In genomic region chr11:71245601-71246391, GRCh38 we compare ENCODE assay signal across 27 cellular contexts. TPM values are rescaled to one million over a fixed set of nuclear protein-coding genes. Genes with fewer than 3 reads are reported as not detected.
DNase-seq lines count a peak whose midpoint lies in the region; ATAC-seq lines count a peak whose summit lies in the region.
"Had no signal": no experiment of that assay in that cellular context is flagged by ENCODE, and none has a peak within 500 bp of the region (broad histone marks: within the 10 kb centered on the region; RNA-seq: fewer than 3 reads in every experiment).

No MANE protein-coding gene starts in this region.

- no peaks in the 10 kb centered on the region for H3K9me3 ChIP-seq in iPS DF 6.9 (ENCODE audit: control insufficient read depth, insufficient read depth, low read length)
- H3K9me3 ChIP-seq: HAP-1, neutrophil, testis, vagina had no signal

- H3K4me1 ChIP-seq in iPS DF 6.9 (ENCODE audit: control insufficient read depth, insufficient read depth, low read length) = peaks cover 20% of the 10 kb centered on the region
- H3K4me1 ChIP-seq: HAP-1 had no signal

- peak overlapping the region; percentile 24 for H3K27ac ChIP-seq in iPS DF 6.9 (ENCODE audit: low read length)
- H3K27ac ChIP-seq: brain microvascular endothelial cell, KMS-11, neutrophil, PC-9, testis, vagina had no signal

- intact Hi-C loops in cardiac septum (cut with DNase I) = no loop called here
- intact Hi-C loops in Right ventricle myocardium superior (cut with DNase I) = no loop called here

- no peak overlapping the region for H3K4me3 ChIP-seq in iPS DF 6.9 (ENCODE audit: low read length)
- H3K4me3 ChIP-seq: HAP-1, PC-9, testis, vagina had no signal

- ATAC-seq in Right ventricle myocardium superior (ENCODE audit: poor library complexity) (no peak), HG02884 (IDR thresholded peaks at IDR 0.05; ENCODE audit: unreplicated experiment) (no peak), GM19397 (IDR thresholded peaks at IDR 0.05; ENCODE audit: unreplicated experiment) (no peak), GM21786 (IDR thresholded peaks at IDR 0.05; ENCODE audit: unreplicated experiment) (no peak)
- ATAC-seq: activated CD8-positive, alpha-beta memory T cell treated with anti-CD3 and anti-CD28 coated beads, Interleukin-2, amount 10 ng/mL, durations not matched to agents 7 days and 5 days; activated T-cell treated with anti-CD3 and anti-CD28 coated beads, Interleukin-2, amount 50 U/mL, for 72 hours; left cardiac atrium; Right ventricle myocardium inferior had no signal

- WGBS in iPS DF 6.9 (ENCODE audit: insufficient coverage, insufficient read length) = no CpG with 5 or more reads among the region's 19 CpGs

- no peaks in the 10 kb centered on the region for H3K27me3 ChIP-seq in iPS DF 6.9 (ENCODE audit: control insufficient read depth, insufficient read depth, low read length)
- H3K27me3 ChIP-seq: testis, vagina had no signal

- DNase-seq in cardiac septum (ENCODE audit: low spot score) = peak; percentile 50
- no peak for DNase-seq in Right ventricle myocardium superior
- DNase-seq in iPS DF 6.9 (ENCODE audit: low read depth, low spot score) = no peak
- DNase-seq in mesenteric fat pad (ENCODE audit: low spot score) = peak; percentile 64
- no peak for DNase-seq in NCI-H1048 (lab: John Stamatoyannopoulos, UW)
- DNase-seq: activated CD4-positive, CD25-positive, alpha-beta regulatory T cell; activated CD8-positive, alpha-beta memory T cell treated with anti-CD3 and anti-CD28 coated beads, Interleukin-2, amount 10 ng/mL, durations not matched to agents 7 days and 5 days; activated naive CD4-positive, alpha-beta T cell treated with anti-CD3 and anti-CD28 coated beads for 36 hours; activated T-cell treated with anti-CD3 and anti-CD28 coated beads, Interleukin-2, amount 50 U/mL, for 72 hours; brain microvascular endothelial cell; CD4-positive, alpha-beta memory T cell; effector CD8-positive, alpha-beta T cell; left cardiac atrium; MM.1S; NCI-H446; PC-9; stimulated activated naive CD4-positive, alpha-beta T cell; SW 1271; testis had no signal

- no peaks in the 10 kb centered on the region for H3K36me3 ChIP-seq in iPS DF 6.9 (ENCODE audit: control insufficient read depth, insufficient read depth, low read length)
- H3K36me3 ChIP-seq: brain microvascular endothelial cell, HAP-1, neutrophil, vagina had no signal

RNA-seq across cellular contexts. Expression of gene SHANK2, which starts 6.6 kb away (rescaled TPM):
- total RNA-seq in cardiac septum (0.11 TPM), Right ventricle myocardium superior (0.11 TPM), mesenteric fat pad (2.0 TPM)
- total RNA-seq: activated CD8-positive, alpha-beta memory T cell treated with anti-CD3 and anti-CD28 coated beads, Interleukin-2, amount 10 ng/mL, durations not matched to agents 7 days and 5 days; activated naive CD4-positive, alpha-beta T cell treated with anti-CD3 and anti-CD28 coated beads for 36 hours; CD4-positive, alpha-beta memory T cell had no signal

Comparison
In these comparisons a context has a peak if more than half of its experiments do, and no peak if none do; other contexts are left out.
1. DNase-seq: peak in cardiac septum (single experiment) and mesenteric fat pad (single experiment); none in Right ventricle myocardium superior (single experiment), iPS DF 6.9 (single experiment) and NCI-H1048 (single experiment).